14 cellular contexts compared by ENCODE assay signal in genomic region chr2:96501886-96502810, GRCh38. TPM values are rescaled to one million over a fixed set of nuclear protein-coding genes. Genes with fewer than 3 reads are reported as not detected.
DNase-seq lines count a peak whose midpoint lies in the region; ATAC-seq, FAIRE-seq and TF ChIP-seq lines count a peak whose summit lies in the region.
"Had no signal": no experiment of that assay in that cellular context is flagged by ENCODE, and none has a peak within 500 bp of the region (broad histone marks: within the 10 kb centered on the region; RNA-seq: fewer than 3 reads in every experiment).

No MANE protein-coding gene starts in this region.

- TF ChIP-seq CTCF in Calu3 (IDR thresholded peaks at IDR 0.05; ENCODE audit: unreplicated experiment) (no peak), right lobe of liver (IDR thresholded peaks at IDR 0.05) (no peak)

- 7% methylated on average over 5 of the region's 16 CpGs for WGBS in right lobe of liver (ENCODE audit: insufficient coverage, low coverage, low lambda C conversion rate, missing lambda C conversion rate)

- H3K27ac ChIP-seq in right lobe of liver: no peak overlapping the region
- H3K27ac ChIP-seq: gastrocnemius medialis, thyroid gland had no signal

- no peaks in the 10 kb centered on the region for H3K9me3 Mint-ChIP-seq in Calu3 (ENCODE audit: low read depth, unreplicated experiment)
- H3K9me3 Mint-ChIP-seq in activated CD4-positive, alpha-beta memory T cell treated with anti-CD3 and anti-CD28 coated beads, Interleukin-2, amount 10 ng/mL, durations not matched to agents 7 days and 5 days: no peaks in the 10 kb centered on the region
- H3K9me3 Mint-ChIP-seq: effector memory CD8-positive, alpha-beta T cell had no signal

- H3K27me3 Mint-ChIP-seq in Calu3 (ENCODE audit: unreplicated experiment): no peaks in the 10 kb centered on the region
- H3K27me3 Mint-ChIP-seq in activated CD4-positive, alpha-beta memory T cell treated with anti-CD3 and anti-CD28 coated beads, Interleukin-2, amount 10 ng/mL, durations not matched to agents 7 days and 5 days: peaks cover 2% of the 10 kb centered on the region

- peak in 3 of 4 donors; percentile 2 to 43 (median 21) for ATAC-seq in right lobe of liver
- ATAC-seq in HG03571 (IDR thresholded peaks at IDR 0.05; ENCODE audit: unreplicated experiment): no peak
- ATAC-seq in GM19324 (IDR thresholded peaks at IDR 0.05; ENCODE audit: low FRiP score, unreplicated experiment): no peak
- ATAC-seq: gastrocnemius medialis had no signal

- POLR2A ChIA-PET in activated CD4-positive, alpha-beta memory T cell treated with anti-CD3 and anti-CD28 coated beads, Interleukin-2, amount 10 ng/mL, durations not matched to agents 7 days and 5 days (lab: Charles Lee): no interaction called here

- H3K4me1 Mint-ChIP-seq in Calu3 (ENCODE audit: low read depth, unreplicated experiment): peaks cover 40% of the 10 kb centered on the region
- peaks cover 31% of the 10 kb centered on the region for H3K4me1 Mint-ChIP-seq in activated CD4-positive, alpha-beta memory T cell treated with anti-CD3 and anti-CD28 coated beads, Interleukin-2, amount 10 ng/mL, durations not matched to agents 7 days and 5 days

- peaks cover 0 to 35% (median 12%) of the 10 kb centered on the region in 4 donors for H3K4me1 ChIP-seq in right lobe of liver
- H3K4me1 ChIP-seq: thyroid gland had no signal

- CTCF ChIA-PET in Calu3 (lab: Charles Lee): no interaction called here
- CTCF ChIA-PET in activated CD4-positive, alpha-beta memory T cell treated with anti-CD3 and anti-CD28 coated beads, Interleukin-2, amount 10 ng/mL, durations not matched to agents 7 days and 5 days (lab: Charles Lee): no interaction called here

- DNase-seq in Calu3 (no peak), GM19239 (ENCODE audit: insufficient read length, low spot score) (no peak), right lobe of liver (no peak), NCI-H510A (lab: John Stamatoyannopoulos, UW) (no peak), activated gamma-delta T cell (lab: John Stamatoyannopoulos, UW) (no peak)
- DNase-seq in activated CD4-positive, alpha-beta memory T cell treated with anti-CD3 and anti-CD28 coated beads, Interleukin-2, amount 10 ng/mL, durations not matched to agents 7 days and 5 days: no peak
- DNase-seq: effector memory CD8-positive, alpha-beta T cell; gastrocnemius medialis; MG63; thyroid gland had no signal

- H3K27ac Mint-ChIP-seq in Calu3 (ENCODE audit: unreplicated experiment): peak overlapping the region; percentile 34
- peak overlapping the region; percentile 40 for H3K27ac Mint-ChIP-seq in activated CD4-positive, alpha-beta memory T cell treated with anti-CD3 and anti-CD28 coated beads, Interleukin-2, amount 10 ng/mL, durations not matched to agents 7 days and 5 days
- H3K27ac Mint-ChIP-seq: effector memory CD8-positive, alpha-beta T cell had no signal

- peaks cover 34% of the 10 kb centered on the region for H3K36me3 Mint-ChIP-seq in Calu3 (ENCODE audit: insufficient read depth, unreplicated experiment)
- peaks cover 2% of the 10 kb centered on the region for H3K36me3 Mint-ChIP-seq in activated CD4-positive, alpha-beta memory T cell treated with anti-CD3 and anti-CD28 coated beads, Interleukin-2, amount 10 ng/mL, durations not matched to agents 7 days and 5 days (ENCODE audit: low read depth)

- no peak for TF ChIP-seq POLR2A in right lobe of liver (IDR thresholded peaks at IDR 0.05)

- H3K4me3 ChIP-seq in right lobe of liver: no peak overlapping the region
- H3K4me3 ChIP-seq: gastrocnemius medialis, MG63, thyroid gland had no signal

- intact Hi-C loops in Calu3 (cut with micrococcal nuclease; ENCODE audit: unreplicated experiment) (no loop called here), right lobe of liver (cut with DNase I) (loop anchor here in 1 of 2 donors (10.0 kb wide), 1 partner anchor 347 kb away; no protein-coding TSS in a partner anchor)

- BruUV-seq in Calu3 (replicated peaks; lab: Mats Ljungman, UMichigan): no TSS peak

- no peaks in the 10 kb centered on the region for H3K27me3 ChIP-seq in right lobe of liver
- H3K27me3 ChIP-seq: MG63 had no signal

- no peaks in the 10 kb centered on the region for H3K36me3 ChIP-seq in right lobe of liver
- H3K36me3 ChIP-seq: gastrocnemius medialis, MG63, thyroid gland had no signal

- no peaks in the 10 kb centered on the region for H3K9me3 ChIP-seq in right lobe of liver
- H3K9me3 ChIP-seq: gastrocnemius medialis, MG63, thyroid gland had no signal

- FAIRE-seq in GM19239 (lab: Jason Lieb, UNC): peak; percentile 14
- FAIRE-seq: islet of Langerhans, RCC 7860 had no signal

- H3K4me3 Mint-ChIP-seq in Calu3 (ENCODE audit: low read depth, unreplicated experiment): peak overlapping the region; percentile 67
- no peak overlapping the region for H3K4me3 Mint-ChIP-seq in activated CD4-positive, alpha-beta memory T cell treated with anti-CD3 and anti-CD28 coated beads, Interleukin-2, amount 10 ng/mL, durations not matched to agents 7 days and 5 days
- H3K4me3 Mint-ChIP-seq: effector memory CD8-positive, alpha-beta T cell had no signal

RNA-seq across cellular contexts. Expression of gene NEURL3, which starts 3.0 kb away (rescaled TPM):
- total RNA-seq in Calu3 (2022) (18.5 and 19.7 TPM in 2 replicates), right lobe of liver (1 to 10 TPM in 3 of 6 experiments, under 1 TPM in 3; 0.23 to 3.0 (median 1.4) TPM)
- 1 to 10 TPM in 1 of 2 experiments, under 1 TPM in 1; 0.78 to 1.0 TPM for total RNA-seq in activated CD4-positive, alpha-beta memory T cell treated with anti-CD3 and anti-CD28 coated beads, Interleukin-2, amount 10 ng/mL, durations not matched to agents 7 days and 5 days
- total RNA-seq: gastrocnemius medialis had no signal

RNA-seq across cellular contexts. Expression of gene ARID5A, which starts 34.4 kb away (rescaled TPM):
- 9.3 and 11.7 TPM in 2 replicates for total RNA-seq in Calu3 (2022)
- total RNA-seq in activated CD4-positive, alpha-beta memory T cell treated with anti-CD3 and anti-CD28 coated beads, Interleukin-2, amount 10 ng/mL, durations not matched to agents 7 days and 5 days: 10 to 100 TPM; 80.0 to 86.8 TPM
- total RNA-seq in right lobe of liver: 10 to 100 TPM; 13.2 to 23.1 (median 16.9) TPM

Comparison
In these comparisons a context has a peak if more than half of its experiments do, and no peak if none do; other contexts are left out.
1. ATAC-seq: peak in right lobe of liver (3 of 4); none in HG03571 (single experiment) and GM19324 (single experiment).